ENCODE assay signal across 1 cellular context in the genomic region with DNA sequence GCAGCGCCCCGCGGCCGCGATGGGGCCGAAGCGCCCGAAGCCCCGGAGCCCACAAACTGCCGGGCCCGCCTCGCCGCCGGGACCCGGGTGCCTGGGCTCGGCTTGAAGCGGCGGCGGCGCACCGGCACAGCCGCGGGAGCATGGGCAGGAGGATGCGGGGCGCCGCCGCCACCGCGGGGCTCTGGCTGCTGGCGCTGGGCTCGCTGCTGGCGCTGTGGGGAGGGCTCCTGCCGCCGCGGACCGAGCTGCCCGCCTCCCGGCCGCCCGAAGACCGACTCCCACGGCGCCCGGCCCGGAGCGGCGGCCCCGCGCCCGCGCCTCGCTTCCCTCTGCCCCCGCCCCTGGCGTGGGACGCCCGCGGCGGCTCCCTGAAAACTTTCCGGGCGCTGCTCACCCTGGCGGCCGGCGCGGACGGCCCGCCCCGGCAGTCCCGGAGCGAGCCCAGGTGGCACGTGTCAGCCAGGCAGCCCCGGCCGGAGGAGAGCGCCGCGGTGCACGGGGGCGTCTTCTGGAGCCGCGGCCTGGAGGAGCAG.
TF ChIP-seq lines count a peak whose summit lies in the region.

No MANE protein-coding gene starts in this region.

TF ChIP-seq in HEK293, 187 proteins besides CTCF, POLR2A, EP300 and RAD21 (continued from another document):
- TF ChIP-seq ZNF341 (tag by site-specific recombination; IDR thresholded peaks at IDR 0.05; ENCODE audit: low read depth): no peak
- TF ChIP-seq, protein P1, sequence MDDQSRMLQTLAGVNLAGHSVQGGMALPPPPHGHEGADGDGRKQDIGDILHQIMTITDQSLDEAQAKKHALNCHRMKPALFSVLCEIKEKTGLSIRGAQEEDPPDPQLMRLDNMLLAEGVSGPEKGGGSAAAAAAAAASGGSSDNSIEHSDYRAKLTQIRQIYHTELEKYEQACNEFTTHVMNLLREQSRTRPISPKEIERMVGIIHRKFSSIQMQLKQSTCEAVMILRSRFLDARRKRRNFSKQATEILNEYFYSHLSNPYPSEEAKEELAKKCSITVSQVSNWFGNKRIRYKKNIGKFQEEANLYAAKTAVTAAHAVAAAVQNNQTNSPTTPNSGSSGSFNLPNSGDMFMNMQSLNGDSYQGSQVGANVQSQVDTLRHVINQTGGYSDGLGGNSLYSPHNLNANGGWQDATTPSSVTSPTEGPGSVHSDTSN (CRISPR knock-in tag; IDR thresholded peaks at IDR 0.05): no peak
- no peak for TF ChIP-seq FEZF1 (tag by site-specific recombination; IDR thresholded peaks at IDR 0.05)
- no peak for TF ChIP-seq HOXD13 (CRISPR knock-in tag; IDR thresholded peaks at IDR 0.05; ENCODE audit: borderline replicate concordance)
